ENCODE assay signal across 1 cellular context in genomic region chr10:125171402-125172316, GRCh38.
TF ChIP-seq lines count a peak whose summit lies in the region.

No MANE protein-coding gene starts in this region.

TF ChIP-seq in H1, 55 proteins besides CTCF, POLR2A, EP300 and RAD21 (continued from another document):
- TF ChIP-seq, protein P1, sequence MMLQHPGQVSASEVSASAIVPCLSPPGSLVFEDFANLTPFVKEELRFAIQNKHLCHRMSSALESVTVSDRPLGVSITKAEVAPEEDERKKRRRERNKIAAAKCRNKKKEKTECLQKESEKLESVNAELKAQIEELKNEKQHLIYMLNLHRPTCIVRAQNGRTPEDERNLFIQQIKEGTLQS (IDR thresholded peaks at IDR 0.05; ENCODE audit: insufficient read depth, low read depth, low read length) = no peak
- TF ChIP-seq KDM1A (IDR thresholded peaks at IDR 0.05; ENCODE audit: borderline replicate concordance, low read length) (no peak), BACH1 (IDR thresholded peaks at IDR 0.05; ENCODE audit: low read length) (no peak), SUZ12 (IDR thresholded peaks at IDR 0.05; ENCODE audit: low read length) (no peak)
- TF ChIP-seq, protein P2, sequence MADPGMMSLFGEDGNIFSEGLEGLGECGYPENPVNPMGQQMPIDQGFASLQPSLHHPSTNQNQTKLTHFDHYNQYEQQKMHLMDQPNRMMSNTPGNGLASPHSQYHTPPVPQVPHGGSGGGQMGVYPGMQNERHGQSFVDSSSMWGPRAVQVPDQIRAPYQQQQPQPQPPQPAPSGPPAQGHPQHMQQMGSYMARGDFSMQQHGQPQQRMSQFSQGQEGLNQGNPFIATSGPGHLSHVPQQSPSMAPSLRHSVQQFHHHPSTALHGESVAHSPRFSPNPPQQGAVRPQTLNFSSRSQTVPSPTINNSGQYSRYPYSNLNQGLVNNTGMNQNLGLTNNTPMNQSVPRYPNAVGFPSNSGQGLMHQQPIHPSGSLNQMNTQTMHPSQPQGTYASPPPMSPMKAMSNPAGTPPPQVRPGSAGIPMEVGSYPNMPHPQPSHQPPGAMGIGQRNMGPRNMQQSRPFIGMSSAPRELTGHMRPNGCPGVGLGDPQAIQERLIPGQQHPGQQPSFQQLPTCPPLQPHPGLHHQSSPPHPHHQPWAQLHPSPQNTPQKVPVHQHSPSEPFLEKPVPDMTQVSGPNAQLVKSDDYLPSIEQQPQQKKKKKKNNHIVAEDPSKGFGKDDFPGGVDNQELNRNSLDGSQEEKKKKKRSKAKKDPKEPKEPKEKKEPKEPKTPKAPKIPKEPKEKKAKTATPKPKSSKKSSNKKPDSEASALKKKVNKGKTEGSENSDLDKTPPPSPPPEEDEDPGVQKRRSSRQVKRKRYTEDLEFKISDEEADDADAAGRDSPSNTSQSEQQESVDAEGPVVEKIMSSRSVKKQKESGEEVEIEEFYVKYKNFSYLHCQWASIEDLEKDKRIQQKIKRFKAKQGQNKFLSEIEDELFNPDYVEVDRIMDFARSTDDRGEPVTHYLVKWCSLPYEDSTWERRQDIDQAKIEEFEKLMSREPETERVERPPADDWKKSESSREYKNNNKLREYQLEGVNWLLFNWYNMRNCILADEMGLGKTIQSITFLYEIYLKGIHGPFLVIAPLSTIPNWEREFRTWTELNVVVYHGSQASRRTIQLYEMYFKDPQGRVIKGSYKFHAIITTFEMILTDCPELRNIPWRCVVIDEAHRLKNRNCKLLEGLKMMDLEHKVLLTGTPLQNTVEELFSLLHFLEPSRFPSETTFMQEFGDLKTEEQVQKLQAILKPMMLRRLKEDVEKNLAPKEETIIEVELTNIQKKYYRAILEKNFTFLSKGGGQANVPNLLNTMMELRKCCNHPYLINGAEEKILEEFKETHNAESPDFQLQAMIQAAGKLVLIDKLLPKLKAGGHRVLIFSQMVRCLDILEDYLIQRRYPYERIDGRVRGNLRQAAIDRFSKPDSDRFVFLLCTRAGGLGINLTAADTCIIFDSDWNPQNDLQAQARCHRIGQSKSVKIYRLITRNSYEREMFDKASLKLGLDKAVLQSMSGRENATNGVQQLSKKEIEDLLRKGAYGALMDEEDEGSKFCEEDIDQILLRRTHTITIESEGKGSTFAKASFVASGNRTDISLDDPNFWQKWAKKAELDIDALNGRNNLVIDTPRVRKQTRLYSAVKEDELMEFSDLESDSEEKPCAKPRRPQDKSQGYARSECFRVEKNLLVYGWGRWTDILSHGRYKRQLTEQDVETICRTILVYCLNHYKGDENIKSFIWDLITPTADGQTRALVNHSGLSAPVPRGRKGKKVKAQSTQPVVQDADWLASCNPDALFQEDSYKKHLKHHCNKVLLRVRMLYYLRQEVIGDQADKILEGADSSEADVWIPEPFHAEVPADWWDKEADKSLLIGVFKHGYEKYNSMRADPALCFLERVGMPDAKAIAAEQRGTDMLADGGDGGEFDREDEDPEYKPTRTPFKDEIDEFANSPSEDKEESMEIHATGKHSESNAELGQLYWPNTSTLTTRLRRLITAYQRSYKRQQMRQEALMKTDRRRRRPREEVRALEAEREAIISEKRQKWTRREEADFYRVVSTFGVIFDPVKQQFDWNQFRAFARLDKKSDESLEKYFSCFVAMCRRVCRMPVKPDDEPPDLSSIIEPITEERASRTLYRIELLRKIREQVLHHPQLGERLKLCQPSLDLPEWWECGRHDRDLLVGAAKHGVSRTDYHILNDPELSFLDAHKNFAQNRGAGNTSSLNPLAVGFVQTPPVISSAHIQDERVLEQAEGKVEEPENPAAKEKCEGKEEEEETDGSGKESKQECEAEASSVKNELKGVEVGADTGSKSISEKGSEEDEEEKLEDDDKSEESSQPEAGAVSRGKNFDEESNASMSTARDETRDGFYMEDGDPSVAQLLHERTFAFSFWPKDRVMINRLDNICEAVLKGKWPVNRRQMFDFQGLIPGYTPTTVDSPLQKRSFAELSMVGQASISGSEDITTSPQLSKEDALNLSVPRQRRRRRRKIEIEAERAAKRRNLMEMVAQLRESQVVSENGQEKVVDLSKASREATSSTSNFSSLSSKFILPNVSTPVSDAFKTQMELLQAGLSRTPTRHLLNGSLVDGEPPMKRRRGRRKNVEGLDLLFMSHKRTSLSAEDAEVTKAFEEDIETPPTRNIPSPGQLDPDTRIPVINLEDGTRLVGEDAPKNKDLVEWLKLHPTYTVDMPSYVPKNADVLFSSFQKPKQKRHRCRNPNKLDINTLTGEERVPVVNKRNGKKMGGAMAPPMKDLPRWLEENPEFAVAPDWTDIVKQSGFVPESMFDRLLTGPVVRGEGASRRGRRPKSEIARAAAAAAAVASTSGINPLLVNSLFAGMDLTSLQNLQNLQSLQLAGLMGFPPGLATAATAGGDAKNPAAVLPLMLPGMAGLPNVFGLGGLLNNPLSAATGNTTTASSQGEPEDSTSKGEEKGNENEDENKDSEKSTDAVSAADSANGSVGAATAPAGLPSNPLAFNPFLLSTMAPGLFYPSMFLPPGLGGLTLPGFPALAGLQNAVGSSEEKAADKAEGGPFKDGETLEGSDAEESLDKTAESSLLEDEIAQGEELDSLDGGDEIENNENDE (IDR thresholded peaks at IDR 0.05; ENCODE audit: insufficient replicate concordance, low read length) = no peak
